Comparison of ENCODE assay signal across 8 cellular contexts in genomic region chr4:17809667-17810066, GRCh38. TPM values are rescaled to one million over a fixed set of nuclear protein-coding genes. Genes with fewer than 3 reads are reported as not detected.
A peak's percentile ranks its signal among the peaks of the same experiment; 100 is the strongest.
DNase-seq lines count a peak whose midpoint lies in the region; ATAC-seq and TF ChIP-seq lines count a peak whose summit lies in the region.

No MANE protein-coding gene starts in this region.

- 1 to 5% (median 4%) methylated on average over 7 of the region's 7 CpGs for WGBS in adrenal gland, 4 donors
- 0 to 2% methylated on average over 7 of the region's 7 CpGs for WGBS in testis, 2 donors

- H3K27me3 ChIP-seq in adrenal gland: no peaks in the 10 kb centered on the region
- H3K27me3 ChIP-seq in left lung: no peaks in the 10 kb centered on the region
- H3K27me3 ChIP-seq in testis: no peaks in the 10 kb centered on the region

- H3K27me3 Mint-ChIP-seq in activated CD4-positive, alpha-beta T cell treated with anti-CD3 and anti-CD28 coated beads, Interleukin-2, amount 10 ng/mL, durations not matched to agents 24 days and 14 days: peaks cover 2% of the 10 kb centered on the region

- H3K27ac Mint-ChIP-seq in activated CD4-positive, alpha-beta T cell treated with anti-CD3 and anti-CD28 coated beads, Interleukin-2, amount 10 ng/mL, durations not matched to agents 24 days and 14 days: peak overlapping the region; percentile 99

- peak; percentile 65 for DNase-seq in activated CD4-positive, alpha-beta T cell treated with anti-CD3 and anti-CD28 coated beads, Interleukin-2, amount 10 ng/mL, durations not matched to agents 24 days and 14 days
- no peak for DNase-seq in activated CD4-positive, alpha-beta T cell treated with anti-CD3 and anti-CD28 coated beads for 4 hours
- DNase-seq in adrenal gland: no peak
- no peak for DNase-seq in left lung
- DNase-seq in testis: no peak
- no peak for DNase-seq in NCI-H446 treated with DMSO at 0.1 percent for 48 hours (lab: John Stamatoyannopoulos, UW)
- DNase-seq in AML-193 (lab: John Stamatoyannopoulos, UW): no peak

- H3K36me3 ChIP-seq in adrenal gland (replicated peaks in 1 of 2): no peaks in the 10 kb centered on the region
- H3K36me3 ChIP-seq in left lung: peaks cover 0 to 2% of the 10 kb centered on the region in 2 donors
- H3K36me3 ChIP-seq in testis (ENCODE audit: low read depth, missing control alignments): no peaks in the 10 kb centered on the region

- intact Hi-C loops in activated CD4-positive, alpha-beta T cell treated with anti-CD3 and anti-CD28 coated beads, Interleukin-2, amount 10 ng/mL, durations not matched to agents 24 days and 14 days (cut with micrococcal nuclease): loop anchor here (1.0 to 10.0 kb wide), 4 partner anchors 195 to 475 kb away; partner anchors contain the start of genes LAP3 and MED28
- intact Hi-C loops in adrenal gland (cut with DNase I): loop anchor here (10.0 kb wide), 2 partner anchors 215 to 265 kb away; partner anchors contain the start of gene LCORL (in 1 of the 2)
- intact Hi-C loops in left lung (cut with DNase I): no loop called here
- intact Hi-C loops in testis (cut with DNase I; ENCODE audit: low total_unique reads): no loop called here

- H3K4me1 ChIP-seq in adrenal gland (replicated peaks in 1 of 2) (peaks cover 30 to 50% of the 10 kb centered on the region in 2 donors), left lung (peaks cover 18 to 57% of the 10 kb centered on the region in 2 donors), testis (peaks cover 28% of the 10 kb centered on the region)

- H3K4me3 ChIP-seq in adrenal gland (peak overlapping the region in 2 of 4 donors; percentile 64 to 87), left lung (peak overlapping the region; percentile 77 to 86), testis (peak overlapping the region; percentile 83 to 93)

- peaks cover 49% of the 10 kb centered on the region for H3K4me1 Mint-ChIP-seq in activated CD4-positive, alpha-beta T cell treated with anti-CD3 and anti-CD28 coated beads, Interleukin-2, amount 10 ng/mL, durations not matched to agents 24 days and 14 days

- H3K4me3 Mint-ChIP-seq in activated CD4-positive, alpha-beta T cell treated with anti-CD3 and anti-CD28 coated beads, Interleukin-2, amount 10 ng/mL, durations not matched to agents 24 days and 14 days: peak overlapping the region; percentile 97

- H3K27ac ChIP-seq in adrenal gland (peak overlapping the region in 4 of 5 donors; percentile 94 to 98 (median 97)), left lung (peak overlapping the region; percentile 91 to 97), testis (peak overlapping the region; percentile 98)

- TF ChIP-seq POLR2A in adrenal gland (IDR thresholded peaks at IDR 0.05) (no peak), testis (IDR thresholded peaks at IDR 0.05) (no peak)

- H3K9me3 Mint-ChIP-seq in activated CD4-positive, alpha-beta T cell treated with anti-CD3 and anti-CD28 coated beads, Interleukin-2, amount 10 ng/mL, durations not matched to agents 24 days and 14 days: no peaks in the 10 kb centered on the region

- H3K36me3 Mint-ChIP-seq in activated CD4-positive, alpha-beta T cell treated with anti-CD3 and anti-CD28 coated beads, Interleukin-2, amount 10 ng/mL, durations not matched to agents 24 days and 14 days (ENCODE audit: low read depth): peaks cover 40% of the 10 kb centered on the region

- TF ChIP-seq CTCF in adrenal gland (IDR thresholded peaks at IDR 0.05) (no peak), left lung (IDR thresholded peaks at IDR 0.05) (no peak), testis (IDR thresholded peaks at IDR 0.05) (no peak)

- ATAC-seq in left lung: no peak
- ATAC-seq in GM19023 (IDR thresholded peaks at IDR 0.05; ENCODE audit: unreplicated experiment): no peak

- no peaks in the 10 kb centered on the region for H3K9me3 ChIP-seq in adrenal gland (replicated peaks in 1 of 3)
- no peaks in the 10 kb centered on the region for H3K9me3 ChIP-seq in left lung
- H3K9me3 ChIP-seq in testis: no peaks in the 10 kb centered on the region

RNA-seq across cellular contexts. Expression of gene DCAF16, which starts 0.9 kb away (rescaled TPM):
- 47.1 and 51.4 TPM in 2 replicates for total RNA-seq in activated CD4-positive, alpha-beta T cell treated with anti-CD3 and anti-CD28 coated beads, Interleukin-2, amount 10 ng/mL, durations not matched to agents 24 days and 14 days
- total RNA-seq in adrenal gland: 10 to 100 TPM; 14.4 to 43.1 (median 23.9) TPM
- 10 to 100 TPM in 1 of 3 donors, 1 to 10 TPM in 2; 6.9 to 15.1 (median 9.4) TPM for polyA plus RNA-seq in adrenal gland
- 10 to 100 TPM; 23.1 to 24.1 TPM for total RNA-seq in left lung
- 10 to 100 TPM; 42.6 to 48.0 TPM for total RNA-seq in testis
- 30.5 TPM for polyA plus RNA-seq in testis (ENCODE audit: insufficient read depth, low read depth, low replicate concordance)

RNA-seq across cellular contexts. Expression of gene NCAPG, which starts 1.1 kb away (rescaled TPM):
- total RNA-seq in activated CD4-positive, alpha-beta T cell treated with anti-CD3 and anti-CD28 coated beads, Interleukin-2, amount 10 ng/mL, durations not matched to agents 24 days and 14 days: 46.3 and 53.4 TPM in 2 replicates
- total RNA-seq in adrenal gland (1 to 10 TPM in 2 of 8 donors, under 1 TPM in 6; 0.17 to 1.6 (median 0.74) TPM), left lung (1 to 10 TPM; 3.0 to 6.6 TPM), testis (10 to 100 TPM in 1 of 2 donors, 1 to 10 TPM in 1; 7.6 to 13.3 TPM)
- polyA plus RNA-seq in adrenal gland (1 to 10 TPM in 1 of 3 donors, under 1 TPM in 2; 0.24 to 1.3 (median 0.37) TPM), testis (ENCODE audit: insufficient read depth, low read depth, low replicate concordance) (12.5 TPM)

RNA-seq across cellular contexts. Expression of gene FAM184B, which starts 28.2 kb away (rescaled TPM):
- not detected in 2 replicates for total RNA-seq in activated CD4-positive, alpha-beta T cell treated with anti-CD3 and anti-CD28 coated beads, Interleukin-2, amount 10 ng/mL, durations not matched to agents 24 days and 14 days
- total RNA-seq in adrenal gland (under 1 TPM in 3 of 8 donors, not detected in 5; under 0.01 to 0.17 (median 0.11) TPM), left lung (under 1 TPM; 0.06 to 0.18 TPM), testis (under 1 TPM; 0.08 to 0.19 TPM)
- polyA plus RNA-seq in adrenal gland (under 1 TPM; 0.03 to 0.08 (median 0.04) TPM), testis (ENCODE audit: insufficient read depth, low read depth, low replicate concordance) (0.26 TPM)

Comparison
In these comparisons a context has a peak if more than half of its experiments do, and no peak if none do; other contexts are left out.
1. intact Hi-C loops: an anchor here in activated CD4-positive, alpha-beta T cell treated with anti-CD3 and anti-CD28 coated beads, Interleukin-2, amount 10 ng/mL, durations not matched to agents 24 days and 14 days (1.0 to 10.0 kb wide) and adrenal gland (10.0 kb wide); none called in left lung and testis.